In the genomic region with DNA sequence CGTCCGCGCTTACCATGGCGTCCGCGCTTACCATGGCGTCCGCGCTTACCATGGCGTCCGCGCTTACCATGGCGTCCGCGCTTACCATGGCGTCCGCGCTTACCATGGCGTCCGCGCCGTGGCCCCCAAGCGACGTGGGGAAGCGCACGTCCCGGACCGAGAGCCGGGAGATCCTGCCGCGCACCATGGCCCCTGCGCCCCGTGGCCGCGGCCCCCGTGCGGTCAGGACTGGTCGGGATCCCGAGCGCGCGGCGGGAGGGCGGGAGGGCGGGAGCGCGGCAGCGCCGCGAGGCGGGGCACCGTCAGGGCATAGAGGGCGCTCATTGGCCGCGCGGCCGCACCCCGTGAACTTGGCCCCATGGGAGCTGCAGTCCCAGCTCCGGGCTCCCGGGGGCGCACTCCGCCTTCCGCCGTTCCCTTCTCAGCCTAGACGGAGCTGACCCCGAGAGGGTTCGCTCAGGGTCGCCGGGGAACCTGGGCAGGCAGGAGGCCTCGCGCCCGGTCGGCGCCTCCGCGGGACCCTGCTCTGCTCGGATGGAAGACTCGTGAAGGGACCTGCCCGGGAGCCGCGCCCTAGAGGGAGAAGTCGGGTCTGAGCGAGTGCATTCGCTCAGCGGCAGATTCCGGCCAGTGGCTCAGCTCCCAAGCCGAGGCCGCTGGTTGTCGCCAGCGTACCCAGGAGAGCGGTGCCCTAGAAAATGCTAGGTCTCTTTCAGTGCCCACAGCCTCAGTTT, we compare ENCODE assay signal across 8 cellular contexts. TPM values are rescaled to one million over a fixed set of nuclear protein-coding genes. Genes with fewer than 3 reads are reported as not detected.
DNase-seq lines count a peak whose midpoint lies in the region; ATAC-seq, FAIRE-seq and TF ChIP-seq lines count a peak whose summit lies in the region.

A gene with protein sequence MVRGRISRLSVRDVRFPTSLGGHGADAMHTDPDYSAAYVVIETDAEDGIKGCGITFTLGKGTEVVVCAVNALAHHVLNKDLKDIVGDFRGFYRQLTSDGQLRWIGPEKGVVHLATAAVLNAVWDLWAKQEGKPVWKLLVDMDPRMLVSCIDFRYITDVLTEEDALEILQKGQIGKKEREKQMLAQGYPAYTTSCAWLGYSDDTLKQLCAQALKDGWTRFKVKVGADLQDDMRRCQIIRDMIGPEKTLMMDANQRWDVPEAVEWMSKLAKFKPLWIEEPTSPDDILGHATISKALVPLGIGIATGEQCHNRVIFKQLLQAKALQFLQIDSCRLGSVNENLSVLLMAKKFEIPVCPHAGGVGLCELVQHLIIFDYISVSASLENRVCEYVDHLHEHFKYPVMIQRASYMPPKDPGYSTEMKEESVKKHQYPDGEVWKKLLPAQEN (minus strand): TSS at position 230 of the 734 bp plus-strand sequence. CDS start 43 bp downstream, at position 187.

- no peaks in the 10 kb centered on the region for H3K27me3 ChIP-seq in liver (ENCODE audit: control insufficient read depth in 4 of 4, insufficient read depth in 4 of 4, low read length in 3 of 4)

- H3K9ac ChIP-seq in liver (ENCODE audit: low read depth in 1 of 2, low read length in 2 of 2), result peak within 1 kb of the TSS; percentile 75 to 96

- H3K4me3 ChIP-seq in liver (ENCODE audit: low read depth in 1 of 3, low read length in 3 of 3), result peak within 1 kb of the TSS; percentile 79 to 85 (median 83)

- H3K36me3 ChIP-seq in liver (ENCODE audit: control insufficient read depth in 4 of 4, insufficient read depth in 3 of 4, low read depth in 1 of 4, low read length in 3 of 4), result peaks cover 0 to 5% (median 4%) of the 10 kb centered on the region in 4 donors

- H3K27ac ChIP-seq in liver (ENCODE audit: low read depth in 1 of 2, low read length in 2 of 2), result peak within 1 kb of the TSS; percentile 93 to 99

- peak; percentile 69 to 75 for TF ChIP-seq RAD21 in liver (IDR thresholded peaks at IDR 0.05)

- H3K4me1 ChIP-seq in liver (ENCODE audit: control insufficient read depth in 4 of 4, insufficient read depth in 4 of 4, low read length in 3 of 4), result peaks cover 0 to 13% (median 7%) of the 10 kb centered on the region in 4 donors

- TF ChIP-seq CTCF in liver (IDR thresholded peaks at IDR 0.05; ENCODE audit: low read depth, low read length, missing input control), result peak; percentile 84

- peak; percentile 89 for ATAC-seq in HG02973 (IDR thresholded peaks at IDR 0.05; ENCODE audit: unreplicated experiment)

- H3K9me3 ChIP-seq in liver (ENCODE audit: control insufficient read depth in 4 of 4, low read length in 3 of 4), result no peaks in the 10 kb centered on the region

- FAIRE-seq in GM18507 (lab: Jason Lieb, UNC), result no peak

- 6% methylated on average over 90 of the region's 91 CpGs for WGBS in liver

- DNase-seq in A172 (ENCODE audit: low spot score) (peak; percentile 43), GM18507 (ENCODE audit: extremely low spot score, insufficient read length, low read depth) (peak; percentile 71), NCI-H226 (peak; percentile 69), dermis microvascular lymphatic vessel endothelial cell (ENCODE audit: low read depth in 2 of 2) (peak; percentile 39 to 82)
- DNase-seq in activated CD4-positive, alpha-beta T cell treated with anti-CD3 and anti-CD28 coated beads, Interleukin-2, amount 50 U/mL, for 4 hours, result peak; percentile 67 to 74
- peak; percentile 81 for DNase-seq in stimulated activated CD4-positive, alpha-beta T cell treated with anti-CD3 and anti-CD28 coated beads, Interleukin-4, amount 100 ng/mL, for 24 hours

TF ChIP-seq in liver, 16 proteins besides CTCF, POLR2A, EP300 and RAD21:
- TF ChIP-seq REST (IDR thresholded peaks at IDR 0.05), result peak; percentile 16
- peak; percentile 64 to 86 for TF ChIP-seq RXRA (IDR thresholded peaks at IDR 0.05)
- peak; percentile 37 for TF ChIP-seq SP1 (IDR thresholded peaks at IDR 0.05)
- TF ChIP-seq, protein P1, sequence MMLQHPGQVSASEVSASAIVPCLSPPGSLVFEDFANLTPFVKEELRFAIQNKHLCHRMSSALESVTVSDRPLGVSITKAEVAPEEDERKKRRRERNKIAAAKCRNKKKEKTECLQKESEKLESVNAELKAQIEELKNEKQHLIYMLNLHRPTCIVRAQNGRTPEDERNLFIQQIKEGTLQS (IDR thresholded peaks at IDR 0.05), result no peak
- peak; percentile 94 for TF ChIP-seq YY1 (IDR thresholded peaks at IDR 0.05)
- no peak for TF ChIP-seq FOXA1 (IDR thresholded peaks at IDR 0.05)
TF ChIP-seq in liver: peak in this region for 4.

RNA-seq across cellular contexts. Expression of the gene that starts here (rescaled TPM):
- total RNA-seq in A172 (2014; rRNA removed; shearing (Covaris generic)), result 5.6 and 9.7 TPM in 2 replicates
- total RNA-seq in dermis microvascular lymphatic vessel endothelial cell, result 19.3 and 20.7 TPM in 2 replicates
- 10 to 100 TPM; 34.0 to 96.1 TPM for total RNA-seq in liver
- polyA plus RNA-seq in liver, result 10 to 100 TPM; 45.9 to 61.4 TPM

Comparison
In these comparisons a context has a peak if more than half of its experiments do, and no peak if none do; other contexts are left out.
1. Peak in every context shown above with its lines: DNase-seq, ATAC-seq, H3K4me3 ChIP-seq and H3K27ac ChIP-seq.